ENCODE assay signal across 22 cellular contexts in the genomic region with DNA sequence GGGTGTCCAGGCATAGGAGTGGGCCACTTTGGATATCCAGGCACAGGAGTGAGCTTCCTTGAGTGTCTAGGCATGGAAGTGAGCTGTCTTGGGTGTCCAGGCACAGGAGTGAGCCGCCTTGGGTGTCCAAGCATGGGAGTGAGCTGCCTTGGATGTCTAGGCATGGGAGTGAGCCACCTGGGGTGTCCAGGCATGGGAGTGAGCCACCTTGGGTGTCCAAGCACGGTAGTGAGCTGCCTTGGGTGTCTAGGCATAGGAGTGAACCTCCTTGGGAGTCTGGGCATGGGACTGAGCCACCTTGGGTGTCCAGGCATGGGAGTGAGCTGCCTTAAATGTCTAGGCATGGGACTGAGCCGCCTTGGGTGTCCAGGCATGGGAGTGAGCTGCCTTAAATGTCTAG.
"Had no signal": no experiment of that assay in that cellular context is flagged by ENCODE, and none has a peak within 500 bp of the region (broad histone marks: within the 10 kb centered on the region; RNA-seq: fewer than 3 reads in every experiment).

No MANE protein-coding gene starts in this region.

- ATAC-seq: natural killer cell; stimulated activated memory B cell treated with anti-CD40 and anti-IgM and Interleukin-4, amounts not matched to agents 10 μg/mL and 1 μg/mL and 100 μg/mL, for 72 hours; stimulated activated naive CD8-positive, alpha-beta T cell treated with anti-CD3 and anti-CD28 coated beads, Interleukin-15, amount 100 ng/mL, for 72 hours had no signal

- H3K9ac ChIP-seq: neural progenitor cell had no signal

- H3K4me2 ChIP-seq: neural progenitor cell, smooth muscle cell had no signal

- H3K27me3 ChIP-seq: ovary, right atrium auricular region, right lobe of liver, tibial nerve had no signal

- H3K4me3 ChIP-seq: left ventricle myocardium inferior, lung, neural progenitor cell, ovary, right atrium auricular region, right lobe of liver, smooth muscle cell, tibial nerve had no signal

- H3K36me3 ChIP-seq: left ventricle myocardium inferior, neural progenitor cell, ovary, right atrium auricular region, right lobe of liver, tibial nerve had no signal

- H3K4me1 ChIP-seq: left ventricle myocardium inferior, neural progenitor cell, right atrium auricular region, right lobe of liver, tibial nerve had no signal

- H2AFZ ChIP-seq: neural progenitor cell had no signal

- DNase-seq: hypothalamus; islet precursor cell; left ventricle myocardium inferior; mesendoderm; naive B cell; natural killer cell; nephron progenitor cell; ovary; right lobe of liver; stimulated activated CD4-positive, alpha-beta T cell treated with anti-CD3 and anti-CD28 coated beads, Interleukin-1b, Interleukin-23, amount 100 ng/mL, for 48 hours; stimulated activated CD4-positive, alpha-beta T cell treated with anti-CD3 and anti-CD28 coated beads, Interleukin-2, amount 100 ng/mL, for 48 hours; stimulated activated CD4-positive, alpha-beta T cell treated with anti-CD3 and anti-CD28 coated beads, Interleukin-4, amount 100 ng/mL, for 4 hours; stimulated activated CD8-positive, alpha-beta memory T cell treated with anti-CD3 and anti-CD28 coated beads, Interleukin-4, amount 100 ng/mL, for 48 hours; stimulated activated naive CD4-positive, alpha-beta T cell treated with Interleukin-2 at 50 U/mL for 16 hours; stimulated activated naive CD8-positive, alpha-beta T cell treated with anti-CD3 and anti-CD28 coated beads, Interleukin-15, amount 100 ng/mL, for 72 hours; substantia nigra had no signal

- H3K27ac ChIP-seq: left ventricle myocardium inferior, neural progenitor cell, ovary, right atrium auricular region, right lobe of liver, tibial nerve had no signal

- H3K9me3 ChIP-seq: left ventricle myocardium inferior, ovary, right atrium auricular region, right lobe of liver, tibial nerve had no signal
